30 cellular contexts compared by ENCODE assay signal in genomic region chr11:56887940-56888339, GRCh38.
A peak's percentile ranks its signal among the peaks of the same experiment; 100 is the strongest.
DNase-seq lines count a peak whose midpoint lies in the region; ATAC-seq, FAIRE-seq and TF ChIP-seq lines count a peak whose summit lies in the region.
"Had no signal": no experiment of that assay in that cellular context is flagged by ENCODE, and none has a peak within 500 bp of the region (broad histone marks: within the 10 kb centered on the region; RNA-seq: fewer than 3 reads in every experiment).

No MANE protein-coding gene starts in this region.

- no peak overlapping the region for H3K23ac ChIP-seq in H1 (ENCODE audit: insufficient read length)

- no peaks in the 10 kb centered on the region for H3K23me2 ChIP-seq in H1 (ENCODE audit: low read depth, low read length)

- no peak overlapping the region for H4K91ac ChIP-seq in H1 (replicated peaks; ENCODE audit: insufficient read length, low read length)

- H2BK15ac ChIP-seq in H1 (ENCODE audit: low read length) = no peak overlapping the region

- H3K79me2 ChIP-seq in H1 (ENCODE audit: control insufficient read depth in 1 of 2, insufficient read depth in 2 of 2, low read length in 2 of 2) = no peaks in the 10 kb centered on the region

- H3K14ac ChIP-seq in H1 (ENCODE audit: insufficient read length) = no peak overlapping the region

- H3K36me3 ChIP-seq in H1 (ENCODE audit: control insufficient read depth in 2 of 4, insufficient read depth in 4 of 4, low read length in 3 of 4) = no peaks in the 10 kb centered on the region
- H3K36me3 ChIP-seq: BE2C; BLaER1; BLaER1 treated with 17β-estradiol and CSF1 and Interleukin-3, amounts not matched to agents 10 nM and 100 nM had no signal

- H3K4me1 ChIP-seq in A549 (peaks cover 60% of the 10 kb centered on the region), H1 (replicated peaks in 1 of 4; ENCODE audit: control insufficient read depth in 3 of 4, insufficient read depth in 4 of 4, low read length in 3 of 4) (no peaks in the 10 kb centered on the region)
- H3K4me1 ChIP-seq: BE2C; BLaER1; BLaER1 treated with 17β-estradiol and CSF1 and Interleukin-3, amounts not matched to agents 10 nM and 100 nM had no signal

- H3K4ac ChIP-seq in H1 (replicated peaks; ENCODE audit: insufficient read length, low read depth, low read length) = no peak overlapping the region

- no peak overlapping the region for H2BK12ac ChIP-seq in H1 (ENCODE audit: low read depth, low read length)

- TF ChIP-seq POLR2A in A549 (IDR thresholded peaks at IDR 0.05; ENCODE audit: low read length) (no peak), H1 (IDR thresholded peaks at IDR 0.05; ENCODE audit: control extremely low read depth in 1 of 2, low read depth in 2 of 2, low read length in 2 of 2) (no peak)

- no peaks in the 10 kb centered on the region for H3K9me3 ChIP-seq in A549
- peaks cover 0 to 9% of the 10 kb centered on the region in 2 experiments; a peak in 2 of 4 replicates for H3K9me3 ChIP-seq in H1 (ENCODE audit: insufficient read depth in 2 of 2, low read depth in 1 of 2, low read length in 1 of 2)
- H3K9me3 ChIP-seq: BE2C; BLaER1; BLaER1 treated with 17β-estradiol and CSF1 and Interleukin-3, amounts not matched to agents 10 nM and 100 nM; Caco-2 had no signal

- CTCF ChIA-PET in A549 (lab: Yijun Ruan, JAX) = no interaction called here
- CTCF ChIA-PET in H1 (lab: Charles Lee; ENCODE audit: partially characterized antibody) = no interaction called here

- H2BK5ac ChIP-seq in H1 (ENCODE audit: low read depth, low read length) = no peak overlapping the region

- DNase-seq in A549 (ENCODE audit: low read depth in 1 of 2, low spot score in 1 of 2) (peak in 1 of 2 experiments; percentile 75), H1 (ENCODE audit: low read depth in 1 of 2, low spot score in 2 of 2) (no peak)
- DNase-seq in activated CD4-positive, alpha-beta T cell treated with anti-CD3 and anti-CD28 coated beads for 48 hours = no peak
- DNase-seq: 8988T; ACHN; AML-193; BE2C; C1 segment of cervical spinal cord; Caco-2; Calu3; CD4-positive, alpha-beta memory T cell; CD4-positive, alpha-beta T cell; CD4-positive, CD25-positive, alpha-beta regulatory T cell; CD8-positive, alpha-beta memory T cell; CD8-positive, alpha-beta T cell; COR-L47; DMS 273 treated with DMSO at 0.1 percent for 48 hours; DMS153; DMS53; DMS79; DMS79 treated with DMSO at 0.1 percent for 48 hours; DND-41; EL had no signal

- no peaks in the 10 kb centered on the region for H3K27me3 ChIP-seq in H1 (replicated peaks in 1 of 4; ENCODE audit: control insufficient read depth in 3 of 4, extremely low read depth in 1 of 4, insufficient read depth in 3 of 4, low read length in 3 of 4)
- H3K27me3 ChIP-seq: BE2C; BLaER1; BLaER1 treated with 17β-estradiol and CSF1 and Interleukin-3, amounts not matched to agents 10 nM and 100 nM had no signal

- no peaks in the 10 kb centered on the region for H4K20me1 ChIP-seq in H1 (replicated peaks in 1 of 2; ENCODE audit: control insufficient read depth in 1 of 2, insufficient read depth in 2 of 2, low read length in 2 of 2)
- H4K20me1 ChIP-seq: BLaER1; BLaER1 treated with 17β-estradiol and CSF1 and Interleukin-3, amounts not matched to agents 10 nM and 100 nM had no signal

- no peak overlapping the region for H2BK20ac ChIP-seq in H1 (ENCODE audit: low read length)

- peak overlapping the region; percentile 59; the same call in 1 of the 3 replicates for H3K4me2 ChIP-seq in A549
- no peak overlapping the region for H3K4me2 ChIP-seq in H1 (ENCODE audit: insufficient read depth in 1 of 2, low read depth in 2 of 2, low read length in 2 of 2)
- H3K4me2 ChIP-seq: BLaER1; BLaER1 treated with 17β-estradiol and CSF1 and Interleukin-3, amounts not matched to agents 10 nM and 100 nM had no signal

- no peak for TF ChIP-seq CTCF in A549 (IDR thresholded peaks at IDR 0.05)
- no peak for TF ChIP-seq CTCF in H1 (IDR thresholded peaks at IDR 0.05; ENCODE audit: control extremely low read depth in 1 of 3, insufficient read depth in 1 of 3, low read depth in 1 of 3, low read length in 3 of 3)

- peak overlapping the region; percentile 39; the same call in 1 of the 2 replicates for H2AFZ ChIP-seq in H1 (ENCODE audit: low read length)

- no peak overlapping the region for H4K5ac ChIP-seq in H1 (ENCODE audit: insufficient read length, low read depth, low read length)

- no peak overlapping the region for H3K56ac ChIP-seq in H1 (replicated peaks; ENCODE audit: insufficient read length, low read depth, low read length)

- H3K27ac ChIP-seq in A549 = peak overlapping the region; percentile 73 to 77
- no peak overlapping the region for H3K27ac ChIP-seq in H1 (ENCODE audit: low read depth, low read length)
- H3K27ac ChIP-seq: 22Rv1; BLaER1; BLaER1 treated with 17β-estradiol and CSF1 and Interleukin-3, amounts not matched to agents 10 nM and 100 nM; C4-2B had no signal

- no peak overlapping the region for H2BK120ac ChIP-seq in H1 (replicated peaks; ENCODE audit: low read depth, low read length)

- ATAC-seq in A549 (peak in 1 of 2 experiments; percentile 78; a peak in 3 of 6 replicates), HG03565 (IDR thresholded peaks at IDR 0.05; ENCODE audit: unreplicated experiment) (no peak)
- ATAC-seq: CD8-positive, alpha-beta T cell had no signal

- POLR2A ChIA-PET in A549 (lab: Yijun Ruan, JAX) = no interaction called here
- POLR2A ChIA-PET in H1 (lab: Charles Lee; ENCODE audit: partially characterized antibody) = no interaction called here

- TF ChIP-seq RAD21 in A549 (conservative IDR thresholded peaks at IDR 0.05 in 1 of 2, IDR thresholded peaks at IDR 0.05 in 1 of 2) (no peak), H1 (IDR thresholded peaks at IDR 0.05 in 1 of 2, conservative IDR thresholded peaks at IDR 0.05 in 1 of 2; ENCODE audit: low read depth in 2 of 2, low read length in 2 of 2) (no peak)

- H2AK5ac ChIP-seq in H1 (ENCODE audit: low read depth, low read length) = no peak overlapping the region

- H3K79me1 ChIP-seq in H1 (ENCODE audit: low read depth, low read length) = no peaks in the 10 kb centered on the region

- no peak overlapping the region for H4K8ac ChIP-seq in H1 (ENCODE audit: extremely low read depth, insufficient read depth, low read length)

- no peak overlapping the region for H3K18ac ChIP-seq in H1 (ENCODE audit: extremely low read depth, low read length)

- WGBS in A549 (ENCODE audit: missing lambda C conversion rate) = 71% methylated on average over 3 of the region's 3 CpGs
- WGBS in H1 (ENCODE audit: extremely low coverage in 1 of 2, insufficient coverage in 1 of 2, insufficient read length in 1 of 2, insufficient replicate concordance in 2 of 2, low coverage in 1 of 2, low lambda C conversion rate in 2 of 2, missing lambda C conversion rate in 1 of 2), 2 experiments = 84% methylated on average over 3 of the region's 3 CpGs; no CpG with 5 or more reads in 1 of the 2 experiments

- FAIRE-seq in A549 (lab: Jason Lieb, UNC) (no peak), H1 (lab: Jason Lieb, UNC) (no peak)
- FAIRE-seq: A204.1, D721Med had no signal

- no peak for TF ChIP-seq EP300 in A549 (IDR thresholded peaks at IDR 0.05)
- no peak for TF ChIP-seq EP300 in H1 (IDR thresholded peaks at IDR 0.05; ENCODE audit: borderline replicate concordance in 1 of 2, low read depth in 2 of 2, low read length in 2 of 2)

- no peak overlapping the region for H3K9ac ChIP-seq in H1 (replicated peaks in 1 of 4; ENCODE audit: extremely low read depth in 1 of 4, low read depth in 3 of 4, low read length in 3 of 4)
- H3K9ac ChIP-seq: BLaER1; BLaER1 treated with 17β-estradiol and CSF1 and Interleukin-3, amounts not matched to agents 10 nM and 100 nM had no signal

- no peak overlapping the region for H3K4me3 ChIP-seq in A549
- H3K4me3 ChIP-seq in H1 (ENCODE audit: extremely low read depth in 1 of 4, insufficient read depth in 2 of 4, low read depth in 3 of 4, low read length in 4 of 4) = no peak overlapping the region
- H3K4me3 ChIP-seq: BLaER1; BLaER1 treated with 17β-estradiol and CSF1 and Interleukin-3, amounts not matched to agents 10 nM and 100 nM had no signal

TF ChIP-seq in A549, 52 proteins besides CTCF, POLR2A, EP300 and RAD21:
- TF ChIP-seq NFE2L2 (conservative IDR thresholded peaks at IDR 0.05; ENCODE audit: low read length) (peak; percentile 78), CHD4 (IDR thresholded peaks at IDR 0.05; ENCODE audit: borderline replicate concordance) (no peak), MAFK (IDR thresholded peaks at IDR 0.05; ENCODE audit: partially characterized antibody) (peak; percentile 83)
- TF ChIP-seq, protein P1, sequence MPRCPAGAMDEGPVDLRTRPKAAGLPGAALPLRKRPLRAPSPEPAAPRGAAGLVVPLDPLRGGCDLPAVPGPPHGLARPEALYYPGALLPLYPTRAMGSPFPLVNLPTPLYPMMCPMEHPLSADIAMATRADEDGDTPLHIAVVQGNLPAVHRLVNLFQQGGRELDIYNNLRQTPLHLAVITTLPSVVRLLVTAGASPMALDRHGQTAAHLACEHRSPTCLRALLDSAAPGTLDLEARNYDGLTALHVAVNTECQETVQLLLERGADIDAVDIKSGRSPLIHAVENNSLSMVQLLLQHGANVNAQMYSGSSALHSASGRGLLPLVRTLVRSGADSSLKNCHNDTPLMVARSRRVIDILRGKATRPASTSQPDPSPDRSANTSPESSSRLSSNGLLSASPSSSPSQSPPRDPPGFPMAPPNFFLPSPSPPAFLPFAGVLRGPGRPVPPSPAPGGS (IDR thresholded peaks at IDR 0.05) = no peak

TF ChIP-seq in H1, 55 proteins besides CTCF, POLR2A, EP300 and RAD21:
- no peak for TF ChIP-seq CTBP2 (IDR thresholded peaks at IDR 0.05; ENCODE audit: borderline replicate concordance, insufficient read depth, insufficient read length, low read length)
- no peak for TF ChIP-seq KDM5A (IDR thresholded peaks at IDR 0.05; ENCODE audit: low read length)
- no peak for TF ChIP-seq SRF (IDR thresholded peaks at IDR 0.05; ENCODE audit: low read depth, low read length)
- TF ChIP-seq POU5F1 (IDR thresholded peaks at IDR 0.05; ENCODE audit: low read depth, low read length) = no peak
- TF ChIP-seq SP1 (IDR thresholded peaks at IDR 0.05; ENCODE audit: low read depth, low read length) = no peak
- TF ChIP-seq PHF8 (conservative IDR thresholded peaks at IDR 0.05; ENCODE audit: low read depth, low read length) = no peak
- TF ChIP-seq JUN (IDR thresholded peaks at IDR 0.05; ENCODE audit: low read depth, low read length) = no peak
- TF ChIP-seq JUND (IDR thresholded peaks at IDR 0.05; ENCODE audit: low read length) = no peak

Comparison
In these comparisons a context has a peak if more than half of its experiments do, and no peak if none do; other contexts are left out.
1. Of the 18 proteins assayed by ChIP-seq in both H1 and A549: peak only in H1: none; only in A549: MAFK; in both: none; in neither: 17.